8 cellular contexts compared by ENCODE assay signal in the genomic region with DNA sequence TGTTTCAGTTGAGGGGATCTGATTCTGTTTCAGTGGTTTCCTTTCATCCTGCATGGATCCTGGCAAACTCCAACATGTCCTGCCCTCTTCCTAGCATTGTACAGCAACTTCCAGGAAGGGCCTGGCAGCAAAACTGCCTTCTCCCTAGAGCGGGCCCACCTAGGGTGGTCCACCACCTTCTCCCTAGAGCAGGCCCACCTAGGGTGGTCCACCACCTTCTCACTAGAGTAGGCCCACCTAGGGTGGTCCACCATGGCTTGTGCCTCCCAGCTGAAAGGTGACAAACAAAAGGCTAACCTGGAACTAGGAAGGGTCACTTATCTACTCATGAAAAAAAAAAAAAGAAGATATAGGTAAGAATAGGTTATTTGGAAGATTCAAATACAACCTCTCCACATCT.
"Had no signal": no experiment of that assay in that cellular context is flagged by ENCODE, and none has a peak within 500 bp of the region (broad histone marks: within the 10 kb centered on the region; RNA-seq: fewer than 3 reads in every experiment).

No MANE protein-coding gene starts in this region.

- H3K4me1 ChIP-seq: HAP-1 had no signal

- DNase-seq: GM23248, GOT3, H7, HFFc6 had no signal

- ATAC-seq: HCT116, HepG2 had no signal

- H3K27ac ChIP-seq: GM23248, HL-60 had no signal

- H2AFZ ChIP-seq: GM23248 had no signal

- H3K4me3 ChIP-seq: GM23248, HAP-1 had no signal

- H3K9me3 ChIP-seq: HAP-1 had no signal

- H3K9ac ChIP-seq: GM23248 had no signal

- H3K36me3 ChIP-seq: HAP-1 had no signal
